ENCODE assay signal across 20 cellular contexts in genomic region chr1:66357478-66358197, GRCh38.
DNase-seq lines count a peak whose midpoint lies in the region; ATAC-seq, FAIRE-seq and TF ChIP-seq lines count a peak whose summit lies in the region.
"Had no signal": no experiment of that assay in that cellular context is flagged by ENCODE, and none has a peak within 500 bp of the region (broad histone marks: within the 10 kb centered on the region; RNA-seq: fewer than 3 reads in every experiment).

No MANE protein-coding gene starts in this region.

- H2AFZ ChIP-seq in smooth muscle cell (ENCODE audit: low read depth), result no peak overlapping the region
- H2AFZ ChIP-seq: hepatocyte had no signal

- POLR2A ChIA-PET in T-cell (lab: Charles Lee), result interaction anchor here in 1 of 2 donors (0.6 to 0.7 kb wide), 4 partner anchors 13 to 32 kb away, joined by 3 to 14 read pairs (median 4); no protein-coding TSS in a partner anchor

- H3K27ac Mint-ChIP-seq in T-cell, result peak overlapping the region; percentile 69
- peak overlapping the region; percentile 64 for H3K27ac Mint-ChIP-seq in endodermal cell

- H3K4me3 Mint-ChIP-seq in activated T-cell treated with anti-CD3 and anti-CD28 coated beads, Interleukin-2, amount 50 U/mL, for 4 hours, result peak overlapping the region; percentile 49
- peak overlapping the region; percentile 8 to 41 (median 36) for H3K4me3 Mint-ChIP-seq in T-cell
- H3K4me3 Mint-ChIP-seq in endodermal cell, result no peak overlapping the region

- H3K9me3 ChIP-seq in endodermal cell (ENCODE audit: control insufficient read depth, low read length) (no peaks in the 10 kb centered on the region), smooth muscle cell (replicated peaks; ENCODE audit: low read depth) (no peaks in the 10 kb centered on the region), pancreas (no peaks in the 10 kb centered on the region)
- H3K9me3 ChIP-seq: thoracic aorta had no signal

- peaks cover 38% of the 10 kb centered on the region for H3K79me2 ChIP-seq in smooth muscle cell (ENCODE audit: low read depth)
- H3K79me2 ChIP-seq: hepatocyte had no signal

- H3K4me1 ChIP-seq in endodermal cell (ENCODE audit: control insufficient read depth, insufficient read depth, low read length), result peaks cover 23% of the 10 kb centered on the region
- peaks cover 49% of the 10 kb centered on the region for H3K4me1 ChIP-seq in smooth muscle cell (ENCODE audit: low read depth)
- no peaks in the 10 kb centered on the region for H3K4me1 ChIP-seq in pancreas

- H3F3A ChIP-seq in smooth muscle cell (ENCODE audit: low read depth), result peaks cover 6% of the 10 kb centered on the region

- ATAC-seq in activated T-cell treated with anti-CD3 and anti-CD28 coated beads, Interleukin-2, amount 50 U/mL, for 4 hours, result peak; percentile 31 to 51
- peak; percentile 82 to 92 (median 88) for ATAC-seq in T-cell (replicated peaks in 1 of 4)
- no peak for ATAC-seq in pancreas
- no peak for ATAC-seq in HG03159 (IDR thresholded peaks at IDR 0.05; ENCODE audit: unreplicated experiment)
- ATAC-seq: Panc1 had no signal

- H4K20me1 ChIP-seq in smooth muscle cell (ENCODE audit: low read depth), result peaks cover 20% of the 10 kb centered on the region

- TF ChIP-seq CTCF in endodermal cell (conservative IDR thresholded peaks at IDR 0.05), result no peak
- TF ChIP-seq CTCF in smooth muscle cell (IDR thresholded peaks at IDR 0.05; ENCODE audit: borderline replicate concordance, insufficient read depth, poor library complexity, severe bottlenecking), result no peak
- TF ChIP-seq CTCF in pancreas (IDR thresholded peaks at IDR 0.05), result no peak

- H3K4me3 ChIP-seq in endodermal cell (ENCODE audit: low read length) (peak overlapping the region; percentile 56), smooth muscle cell (no peak overlapping the region), pancreas (no peak overlapping the region)
- H3K4me3 ChIP-seq: hepatocyte, thoracic aorta had no signal

- H3K4me2 ChIP-seq in smooth muscle cell, result peak overlapping the region; percentile 71
- H3K4me2 ChIP-seq: hepatocyte had no signal

- WGBS in endodermal cell (ENCODE audit: insufficient coverage in 1 of 2, insufficient read length in 1 of 2), 2 experiments, result 75 to 92% methylated on average over 1 to 3 of the region's 3 CpGs
- 51% methylated on average over 3 of the region's 3 CpGs for WGBS in smooth muscle cell (ENCODE audit: low lambda C conversion rate)
- WGBS in pancreas, 2 donors, result 72 to 83% methylated on average over 3 of the region's 3 CpGs

- no peak overlapping the region for H3K9ac ChIP-seq in endodermal cell (ENCODE audit: extremely low read depth, low read length, poor library complexity, severe bottlenecking)
- no peak overlapping the region for H3K9ac ChIP-seq in smooth muscle cell (ENCODE audit: low read depth)

- no peaks in the 10 kb centered on the region for H3K27me3 Mint-ChIP-seq in activated T-cell treated with anti-CD3 and anti-CD28 coated beads, Interleukin-2, amount 50 U/mL, for 4 hours (ENCODE audit: low read depth)
- no peaks in the 10 kb centered on the region for H3K27me3 Mint-ChIP-seq in T-cell
- no peaks in the 10 kb centered on the region for H3K27me3 Mint-ChIP-seq in endodermal cell (ENCODE audit: insufficient read depth)

- H3K36me3 Mint-ChIP-seq in activated T-cell treated with anti-CD3 and anti-CD28 coated beads, Interleukin-2, amount 50 U/mL, for 4 hours (ENCODE audit: insufficient read depth), result peaks cover 61% of the 10 kb centered on the region
- H3K36me3 Mint-ChIP-seq in T-cell (peaks cover 77% of the 10 kb centered on the region), endodermal cell (ENCODE audit: low read depth) (peaks cover 13% of the 10 kb centered on the region)

- H3K27ac ChIP-seq in endodermal cell (ENCODE audit: low read depth, low read length), result no peak overlapping the region
- peak overlapping the region; percentile 45 for H3K27ac ChIP-seq in smooth muscle cell (ENCODE audit: low read depth)
- H3K27ac ChIP-seq in pancreas, result no peak overlapping the region
- H3K27ac ChIP-seq: brain microvascular endothelial cell, hepatocyte, thoracic aorta had no signal

- H3K36me3 ChIP-seq in endodermal cell (ENCODE audit: control insufficient read depth, insufficient read depth, low read length), result peaks cover 7% of the 10 kb centered on the region
- peaks cover 12% of the 10 kb centered on the region for H3K36me3 ChIP-seq in smooth muscle cell (ENCODE audit: low read depth)
- H3K36me3 ChIP-seq in pancreas, result no peaks in the 10 kb centered on the region
- H3K36me3 ChIP-seq: brain microvascular endothelial cell, thoracic aorta had no signal

- peaks cover 87% of the 10 kb centered on the region for H3K4me1 Mint-ChIP-seq in activated T-cell treated with anti-CD3 and anti-CD28 coated beads, Interleukin-2, amount 50 U/mL, for 4 hours (ENCODE audit: low read depth)
- peaks cover 87 to 92% (median 91%) of the 10 kb centered on the region in 3 donors for H3K4me1 Mint-ChIP-seq in T-cell
- H3K4me1 Mint-ChIP-seq in endodermal cell, result peaks cover 66% of the 10 kb centered on the region

- H3K9me3 Mint-ChIP-seq in activated T-cell treated with anti-CD3 and anti-CD28 coated beads, Interleukin-2, amount 50 U/mL, for 4 hours, result no peaks in the 10 kb centered on the region
- H3K9me3 Mint-ChIP-seq in T-cell (no peaks in the 10 kb centered on the region), endodermal cell (no peaks in the 10 kb centered on the region)

- H3K27me3 ChIP-seq in endodermal cell (ENCODE audit: control insufficient read depth, insufficient read depth, low read length, poor library complexity, severe bottlenecking), result no peaks in the 10 kb centered on the region
- no peaks in the 10 kb centered on the region for H3K27me3 ChIP-seq in smooth muscle cell (ENCODE audit: low read depth)
- H3K27me3 ChIP-seq in pancreas, result peaks cover 0 to 3% (median 0%) of the 10 kb centered on the region in 4 donors
- H3K27me3 ChIP-seq: brain microvascular endothelial cell, hepatocyte had no signal

- CTCF ChIA-PET in T-cell (lab: Charles Lee), result interaction anchor here (0.5 to 1.8 kb wide), 5 partner anchors 10 to 110 kb away, joined by 3 to 6 read pairs (median 3); no protein-coding TSS in a partner anchor

- no peak for DNase-seq in activated T-cell treated with anti-CD3 and anti-CD28 coated beads, Interleukin-2, amount 50 U/mL, for 4 hours
- DNase-seq in activated T-cell treated with anti-CD3 and anti-CD28 coated beads for 4 hours (no peak), T-cell (peak in 3 of 34 experiments; percentile 24 to 29 (median 25)), endodermal cell (no peak), smooth muscle cell (lab: John Stamatoyannopoulos, UW; ENCODE audit: unreplicated experiment) (no peak), NCI-H1048 (lab: John Stamatoyannopoulos, UW) (no peak), pancreas (no peak)
- DNase-seq: ACHN; activated CD4-positive, CD25-positive, alpha-beta regulatory T cell; activated effector memory CD4-positive, alpha-beta T cell treated with Interleukin-2 at 50 U/mL for 16 hours; brain microvascular endothelial cell; COR-L47; kidney glomerular epithelial cell; MM.1S; NCI-H774 had no signal

- intact Hi-C loops in pancreas (cut with DNase I), result no loop called here

- FAIRE-seq in pancreas (lab: Jason Lieb, UNC), result no peak
- FAIRE-seq: G401.6 had no signal

Comparison
In these comparisons a context has a peak if more than half of its experiments do, and no peak if none do; other contexts are left out.
1. ATAC-seq: peak in activated T-cell treated with anti-CD3 and anti-CD28 coated beads, Interleukin-2, amount 50 U/mL, for 4 hours (2 of 2) and T-cell (4 of 4); none in pancreas (0 of 4) and HG03159 (single experiment).